Comparison of ENCODE assay signal across 23 cellular contexts in genomic region chr2:231527955-231528635, GRCh38. TPM values are rescaled to one million over a fixed set of nuclear protein-coding genes. Genes with fewer than 3 reads are reported as not detected.
"Had no signal": no experiment of that assay in that cellular context is flagged by ENCODE, and none has a peak within 500 bp of the region (broad histone marks: within the 10 kb centered on the region; RNA-seq: fewer than 3 reads in every experiment).

No MANE protein-coding gene starts in this region.

- H3K27ac Mint-ChIP-seq: activated T-cell treated with anti-CD3 and anti-CD28 coated beads, Interleukin-2, amount 50 U/mL, for 24 hours; brain; nephron; stimulated activated naive B cell treated with anti-CD40 and anti-IgM and Interleukin-4, amounts not matched to agents 10 μg/mL and 1 μg/mL and 100 μg/mL, for 72 hours had no signal

- DNase-seq: activated naive CD4-positive, alpha-beta T cell treated with anti-CD3 and anti-CD28 coated beads, Interleukin-2, amount 50 U/mL, for 16 hours; activated T-cell treated with anti-CD3 and anti-CD28 coated beads, Interleukin-2, amount 50 U/mL, for 24 hours; anterior cingulate cortex; central memory CD4-positive, alpha-beta T cell; effector memory CD4-positive, alpha-beta T cell; foreskin melanocyte; left lung; mammary epithelial cell; midbrain; nucleus accumbens; SK-N-SH; stimulated activated CD4-positive, alpha-beta T cell treated with anti-CD3 and anti-CD28 coated beads, Interleukin-15, amount 100 ng/mL, for 24 hours; stimulated activated naive B cell treated with anti-CD40 and anti-IgM and Interleukin-4, amounts not matched to agents 10 μg/mL and 1 μg/mL and 100 μg/mL, for 72 hours had no signal

- H3K4me3 ChIP-seq: left lung, smooth muscle cell, thoracic aorta, upper lobe of left lung had no signal

- H3K4me3 Mint-ChIP-seq: activated T-cell treated with anti-CD3 and anti-CD28 coated beads, Interleukin-2, amount 50 U/mL, for 24 hours; brain; stimulated activated naive B cell treated with anti-CD40 and anti-IgM and Interleukin-4, amounts not matched to agents 10 μg/mL and 1 μg/mL and 100 μg/mL, for 72 hours had no signal

- H3K9ac ChIP-seq: SK-N-SH had no signal

- H3K4me2 ChIP-seq: SK-N-SH, smooth muscle cell had no signal

- H3K9me3 ChIP-seq: left lung, SK-N-SH, thoracic aorta, upper lobe of left lung had no signal

- H3K27ac ChIP-seq: left lung, thoracic aorta had no signal

- H3K9me3 Mint-ChIP-seq: activated T-cell treated with anti-CD3 and anti-CD28 coated beads, Interleukin-2, amount 50 U/mL, for 24 hours; brain; nephron; stimulated activated naive B cell treated with anti-CD40 and anti-IgM and Interleukin-4, amounts not matched to agents 10 μg/mL and 1 μg/mL and 100 μg/mL, for 72 hours had no signal

- H3K36me3 Mint-ChIP-seq: brain; stimulated activated naive B cell treated with anti-CD40 and anti-IgM and Interleukin-4, amounts not matched to agents 10 μg/mL and 1 μg/mL and 100 μg/mL, for 72 hours had no signal

- FAIRE-seq: colon, endothelial cell of umbilical vein, TTC549 had no signal

- H3K36me3 ChIP-seq: left lung, thoracic aorta, upper lobe of left lung had no signal

RNA-seq across cellular contexts. Expression of gene NMUR1, which starts 2.1 kb away (rescaled TPM):
- total RNA-seq: dermis microvascular lymphatic vessel endothelial cell, endothelial cell of umbilical vein, kidney epithelial cell, mammary epithelial cell, smooth muscle cell had no signal
- polyA plus RNA-seq: endothelial cell of umbilical vein, mammary epithelial cell, SK-N-SH, smooth muscle cell had no signal
